ENCODE assay signal across 24 cellular contexts in genomic region chr19:4345656-4346383, GRCh38. TPM values are rescaled to one million over a fixed set of nuclear protein-coding genes. Genes with fewer than 3 reads are reported as not detected.
A peak's percentile ranks its signal among the peaks of the same experiment; 100 is the strongest.
DNase-seq lines count a peak whose midpoint lies in the region; ATAC-seq, FAIRE-seq and TF ChIP-seq lines count a peak whose summit lies in the region.
"Had no signal": no experiment of that assay in that cellular context is flagged by ENCODE, and none has a peak within 500 bp of the region (broad histone marks: within the 10 kb centered on the region; RNA-seq: fewer than 3 reads in every experiment).

No MANE protein-coding gene starts in this region.

- peaks cover 8% of the 10 kb centered on the region for H3K36me3 Mint-ChIP-seq in T-helper 1 cell treated with Interleukin-12 subunit alpha and Interleukin-12 subunit beta and Interleukin-4 antibody, amounts not matched to agents 30 μg/mL and 1 μg/mL, for 36 hours (ENCODE audit: low read depth)
- H3K36me3 Mint-ChIP-seq in activated naive CD4-positive, alpha-beta T cell treated with anti-CD3 and anti-CD28 coated beads, Interleukin-2, amount 10 ng/mL, durations not matched to agents 7 days and 5 days, result peaks cover 16% of the 10 kb centered on the region

- H4K91ac ChIP-seq in IMR-90 (ENCODE audit: insufficient read depth, low read depth, low read length), result no peak overlapping the region

- H3K36me3 ChIP-seq in IMR-90 (ENCODE audit: control insufficient read depth, insufficient read depth, low read length) (peaks cover 11% of the 10 kb centered on the region), hepatocyte (replicated peaks; ENCODE audit: insufficient read depth, low read depth) (no peaks in the 10 kb centered on the region), pancreas (no peaks in the 10 kb centered on the region), thyroid gland (no peaks in the 10 kb centered on the region)
- H3K36me3 ChIP-seq: SJSA1 had no signal

- no peak for ATAC-seq in IMR-90 (ENCODE audit: low read depth)
- peak in 3 of 4 donors; percentile 8 to 39 (median 27) for ATAC-seq in pancreas
- ATAC-seq: PC-3 had no signal

- H3K4me2 ChIP-seq in IMR-90 (ENCODE audit: low read depth, low read length) (no peak overlapping the region), hepatocyte (no peak overlapping the region)

- H3K9ac ChIP-seq in IMR-90 (ENCODE audit: low read depth, low read length), result no peak overlapping the region

- H4K8ac ChIP-seq in IMR-90 (ENCODE audit: low read depth in 2 of 2, low read length in 2 of 2), result no peak overlapping the region

- H3K79me1 ChIP-seq in IMR-90 (ENCODE audit: low read depth in 1 of 2, low read length in 2 of 2), result peaks cover 7 to 15% of the 10 kb centered on the region in 2 experiments; a peak in 2 of 4 replicates

- no peak overlapping the region for H3K56ac ChIP-seq in IMR-90 (ENCODE audit: extremely low read depth, insufficient read depth, low read length)

- dilution Hi-C loops in IMR-90 (cut with HindIII; ENCODE audit: low sequenced_read_pairs, unreplicated experiment), result no loop called here

- no peak overlapping the region for H3K4ac ChIP-seq in IMR-90 (ENCODE audit: low read depth, low read length)

- H3K4me3 Mint-ChIP-seq in T-helper 1 cell treated with Interleukin-12 subunit alpha and Interleukin-12 subunit beta and Interleukin-4 antibody, amounts not matched to agents 30 μg/mL and 1 μg/mL, for 36 hours, result peak overlapping the region; percentile 28
- no peak overlapping the region for H3K4me3 Mint-ChIP-seq in activated naive CD4-positive, alpha-beta T cell treated with anti-CD3 and anti-CD28 coated beads, Interleukin-2, amount 10 ng/mL, durations not matched to agents 7 days and 5 days

- H2BK120ac ChIP-seq in IMR-90 (ENCODE audit: low read depth, low read length), result no peak overlapping the region

- no peak overlapping the region for H3K4me3 ChIP-seq in IMR-90 (ENCODE audit: insufficient read depth, low read depth, low read length)
- H3K4me3 ChIP-seq in hepatocyte, result no peak overlapping the region
- no peak overlapping the region for H3K4me3 ChIP-seq in pancreas
- no peak overlapping the region for H3K4me3 ChIP-seq in thyroid gland (replicated peaks in 1 of 3)
- H3K4me3 ChIP-seq: colonic mucosa, SJSA1 had no signal

- H2AFZ ChIP-seq in IMR-90 (replicated peaks; ENCODE audit: low read length, poor library complexity) (no peak overlapping the region), hepatocyte (no peak overlapping the region)

- TF ChIP-seq CTCF in IMR-90 (conservative IDR thresholded peaks at IDR 0.05; ENCODE audit: low read depth, low read length) (no peak), hepatocyte (IDR thresholded peaks at IDR 0.05; ENCODE audit: poor library complexity) (no peak), pancreas (IDR thresholded peaks at IDR 0.05) (no peak), thyroid gland (IDR thresholded peaks at IDR 0.05) (no peak)

- H3K9me3 ChIP-seq in IMR-90 (ENCODE audit: control insufficient read depth, insufficient read depth, low read length), result no peaks in the 10 kb centered on the region
- H3K9me3 ChIP-seq in hepatocyte (ENCODE audit: low read depth), result no peaks in the 10 kb centered on the region
- no peaks in the 10 kb centered on the region for H3K9me3 ChIP-seq in pancreas
- H3K9me3 ChIP-seq in thyroid gland, result no peaks in the 10 kb centered on the region
- H3K9me3 ChIP-seq: colonic mucosa, SJSA1 had no signal

- H3K9me2 ChIP-seq in hepatocyte (replicated peaks; ENCODE audit: insufficient read depth), result no peaks in the 10 kb centered on the region

- H3K27ac Mint-ChIP-seq in T-helper 1 cell treated with Interleukin-12 subunit alpha and Interleukin-12 subunit beta and Interleukin-4 antibody, amounts not matched to agents 30 μg/mL and 1 μg/mL, for 36 hours, result no peak overlapping the region
- H3K27ac Mint-ChIP-seq in activated naive CD4-positive, alpha-beta T cell treated with anti-CD3 and anti-CD28 coated beads, Interleukin-2, amount 10 ng/mL, durations not matched to agents 7 days and 5 days, result no peak overlapping the region

- H3K18ac ChIP-seq in IMR-90 (ENCODE audit: low read depth, low read length), result no peak overlapping the region

- peaks cover 4% of the 10 kb centered on the region for H3K4me1 Mint-ChIP-seq in T-helper 1 cell treated with Interleukin-12 subunit alpha and Interleukin-12 subunit beta and Interleukin-4 antibody, amounts not matched to agents 30 μg/mL and 1 μg/mL, for 36 hours (ENCODE audit: low read depth)
- peaks cover 26% of the 10 kb centered on the region for H3K4me1 Mint-ChIP-seq in activated naive CD4-positive, alpha-beta T cell treated with anti-CD3 and anti-CD28 coated beads, Interleukin-2, amount 10 ng/mL, durations not matched to agents 7 days and 5 days

- FAIRE-seq in pancreas (lab: Jason Lieb, UNC), result no peak
- FAIRE-seq: HTR-8/SVneo had no signal

- DNase-seq in T-helper 1 cell (no peak), IMR-90 (no peak), hepatocyte (ENCODE audit: low spot score) (peak; percentile 19), pancreas (peak; percentile 71 to 93 (median 84)), germinal center (ENCODE audit: low spot score) (no peak), thyroid gland (no peak)
- DNase-seq in activated naive CD4-positive, alpha-beta T cell treated with anti-CD3 and anti-CD28 coated beads, Interleukin-2, amount 10 ng/mL, durations not matched to agents 7 days and 5 days, result no peak
- DNase-seq: 8988T; activated CD4-positive, CD25-positive, alpha-beta regulatory T cell; activated naive CD4-positive, alpha-beta T cell; colonic mucosa; islet precursor cell; NCI-H1417 treated with DMSO at 0.1 percent for 48 hours; NCI-H2171 treated with DMSO at 0.1 percent for 48 hours; NCI-H69; PC-3; stimulated activated CD4-positive, alpha-beta T cell treated with anti-CD3 and anti-CD28 coated beads, Interleukin-2, amount 100 ng/mL, for 48 hours; T-helper 9 cell had no signal

- H2AK5ac ChIP-seq in IMR-90 (ENCODE audit: low read depth, low read length), result no peak overlapping the region

- no peak overlapping the region for H3K23ac ChIP-seq in IMR-90 (ENCODE audit: low read depth, low read length)

- H2BK5ac ChIP-seq in IMR-90 (ENCODE audit: low read depth, low read length, poor library complexity, severe bottlenecking), result no peak overlapping the region

- no TSS peak for BruUV-seq in IMR-90 (replicated peaks; lab: Mats Ljungman, UMichigan)

- 100% methylated on average over 5 of the region's 18 CpGs; no CpG with 5 or more reads in 1 of the 2 experiments for WGBS in IMR-90 (ENCODE audit: extremely low coverage in 2 of 2, insufficient read length in 1 of 2), 2 experiments
- 90% methylated on average over 18 of the region's 18 CpGs for WGBS in hepatocyte (ENCODE audit: low lambda C conversion rate, missing lambda C conversion rate)
- WGBS in pancreas, 2 donors, result 54 to 59% methylated on average over 18 of the region's 18 CpGs
- 94 to 98% methylated on average over 13 to 14 of the region's 18 CpGs for WGBS in thyroid gland, 2 donors

- H2AK9ac ChIP-seq in IMR-90 (replicated peaks; ENCODE audit: low read depth, low read length, poor library complexity), result peak overlapping the region; percentile 61

- H3K4me1 ChIP-seq in IMR-90 (ENCODE audit: control insufficient read depth, insufficient read depth, low read length) (peaks cover 7% of the 10 kb centered on the region), hepatocyte (ENCODE audit: insufficient read depth) (peaks cover 17% of the 10 kb centered on the region), pancreas (peaks cover 6 to 13% (median 7%) of the 10 kb centered on the region in 3 donors), thyroid gland (peaks cover 10 to 11% of the 10 kb centered on the region in 2 donors)

- no peak overlapping the region for H3K14ac ChIP-seq in IMR-90 (replicated peaks; ENCODE audit: low read depth, low read length)

- no peaks in the 10 kb centered on the region for H3K27me3 Mint-ChIP-seq in T-helper 1 cell treated with Interleukin-12 subunit alpha and Interleukin-12 subunit beta and Interleukin-4 antibody, amounts not matched to agents 30 μg/mL and 1 μg/mL, for 36 hours (ENCODE audit: low read depth)
- no peaks in the 10 kb centered on the region for H3K27me3 Mint-ChIP-seq in activated naive CD4-positive, alpha-beta T cell treated with anti-CD3 and anti-CD28 coated beads, Interleukin-2, amount 10 ng/mL, durations not matched to agents 7 days and 5 days

- H3K9me1 ChIP-seq in IMR-90 (ENCODE audit: insufficient read depth, low read length), result no peaks in the 10 kb centered on the region

- TF ChIP-seq RAD21 in IMR-90 (IDR thresholded peaks at IDR 0.05; ENCODE audit: low read length), result no peak

- H3K27me3 ChIP-seq in IMR-90 (ENCODE audit: control insufficient read depth, insufficient read depth, low read length) (no peaks in the 10 kb centered on the region), hepatocyte (no peaks in the 10 kb centered on the region), pancreas (no peaks in the 10 kb centered on the region), thyroid gland (no peaks in the 10 kb centered on the region)
- H3K27me3 ChIP-seq: colonic mucosa, SJSA1 had no signal

- H3K79me2 ChIP-seq in hepatocyte, result peaks cover 7% of the 10 kb centered on the region

- CTCF ChIA-PET in IMR-90 (lab: Yijun Ruan, JAX), result no interaction called here
- CTCF ChIA-PET in activated naive CD4-positive, alpha-beta T cell treated with anti-CD3 and anti-CD28 coated beads, Interleukin-2, amount 10 ng/mL, durations not matched to agents 7 days and 5 days (lab: Charles Lee), result interaction anchor here (1.1 to 1.5 kb wide), 2 partner anchors 63 to 79 kb away, joined by 3 to 4 read pairs; no protein-coding TSS in a partner anchor

- in situ Hi-C loops in IMR-90 (cut with MboI; ENCODE audit: low sequenced_read_pairs), result no loop called here

- H3K9me3 Mint-ChIP-seq in T-helper 1 cell treated with Interleukin-12 subunit alpha and Interleukin-12 subunit beta and Interleukin-4 antibody, amounts not matched to agents 30 μg/mL and 1 μg/mL, for 36 hours, result no peaks in the 10 kb centered on the region
- H3K9me3 Mint-ChIP-seq in activated naive CD4-positive, alpha-beta T cell treated with anti-CD3 and anti-CD28 coated beads, Interleukin-2, amount 10 ng/mL, durations not matched to agents 7 days and 5 days, result no peaks in the 10 kb centered on the region

- H2BK15ac ChIP-seq in IMR-90 (ENCODE audit: low read depth, low read length), result no peak overlapping the region

- intact Hi-C loops in IMR-90 (cut with micrococcal nuclease) (no loop called here), pancreas (cut with DNase I) (no loop called here), thyroid gland (cut with DNase I) (no loop called here)

- no peaks in the 10 kb centered on the region for H4K20me1 ChIP-seq in IMR-90 (ENCODE audit: insufficient read depth, low read length)
- H4K20me1 ChIP-seq in hepatocyte (ENCODE audit: insufficient read depth, poor library complexity, severe bottlenecking), result no peaks in the 10 kb centered on the region

- POLR2A ChIA-PET in IMR-90 (lab: Charles Lee; ENCODE audit: unreplicated experiment), result no interaction called here

- H2BK20ac ChIP-seq in IMR-90 (ENCODE audit: low read depth, low read length), result no peak overlapping the region

- H3K27ac ChIP-seq in IMR-90 (ENCODE audit: insufficient read depth, low read length), result no peak overlapping the region
- H3K27ac ChIP-seq in hepatocyte, result no peak overlapping the region
- peak overlapping the region in 2 of 4 donors; percentile 17 to 46 for H3K27ac ChIP-seq in pancreas
- H3K27ac ChIP-seq in thyroid gland, result no peak overlapping the region
- H3K27ac ChIP-seq: colonic mucosa, SJSA1 had no signal

- no peak overlapping the region for H4K5ac ChIP-seq in IMR-90 (ENCODE audit: low read depth, low read length)

- TF ChIP-seq POLR2A in IMR-90 (IDR thresholded peaks at IDR 0.05; ENCODE audit: low read depth, low read length), result no peak
- no peak for TF ChIP-seq POLR2A in thyroid gland (IDR thresholded peaks at IDR 0.05)

RNA-seq across cellular contexts. Expression of gene MPND, which starts 2.5 kb away (rescaled TPM):
- total RNA-seq in IMR-90 (2012; rRNA removed), result 2.3 and 3.3 TPM in 2 replicates
- 8.1 and 9.8 TPM in 2 replicates for polyA plus RNA-seq in IMR-90 (2012; rRNA removed)
- polyA plus RNA-seq in IMR-90 (2012; cell fraction: cytosol; rRNA removed), result 12.5 and 13.1 TPM in 2 replicates
- polyA plus RNA-seq in IMR-90 (2012; cell fraction: nucleus; rRNA removed; ENCODE audit: low replicate concordance), result 4.6 and 9.8 TPM in 2 replicates
- 11.2 and 16.6 TPM in 2 replicates for total RNA-seq in hepatocyte
- polyA plus RNA-seq in hepatocyte, result 17.0 and 21.9 TPM in 2 replicates
- 10 to 100 TPM; 11.8 to 20.0 (median 14.9) TPM for total RNA-seq in pancreas
- 10 to 100 TPM; 16.7 to 18.9 TPM for polyA plus RNA-seq in pancreas
- 10 to 100 TPM in 2 of 4 donors, 1 to 10 TPM in 2; 5.6 to 10.5 (median 9.3) TPM for total RNA-seq in thyroid gland

RNA-seq across cellular contexts. Expression of gene STAP2, which starts 7.2 kb away (rescaled TPM):
- total RNA-seq in IMR-90 (2012; rRNA removed) (1.3 and 1.4 TPM in 2 replicates), hepatocyte (27.5 and 28.1 TPM in 2 replicates), pancreas (10 to 100 TPM; 17.4 to 45.4 (median 23.3) TPM), thyroid gland (10 to 100 TPM; 12.1 to 50.6 (median 29.7) TPM)
- polyA plus RNA-seq in IMR-90 (2012; rRNA removed) (3.2 and 3.4 TPM in 2 replicates), hepatocyte (34.4 and 45.2 TPM in 2 replicates), pancreas (10 to 100 TPM; 46.6 to 65.5 TPM)
- 7.1 and 7.7 TPM in 2 replicates for polyA plus RNA-seq in IMR-90 (2012; cell fraction: cytosol; rRNA removed)
- 10.0 and 17.1 TPM in 2 replicates for polyA plus RNA-seq in IMR-90 (2012; cell fraction: nucleus; rRNA removed; ENCODE audit: low replicate concordance)

RNA-seq across cellular contexts. Expression of gene FSD1, which starts 41.4 kb away (rescaled TPM):
- total RNA-seq in IMR-90 (2012; rRNA removed), result 17.4 and 19.2 TPM in 2 replicates
- polyA plus RNA-seq in IMR-90 (2012; rRNA removed), result 23.4 and 24.4 TPM in 2 replicates
- 14.6 and 37.7 TPM in 2 replicates for polyA plus RNA-seq in IMR-90 (2012; cell fraction: cytosol; rRNA removed)
- 53.7 and 112 TPM in 2 replicates for polyA plus RNA-seq in IMR-90 (2012; cell fraction: nucleus; rRNA removed; ENCODE audit: low replicate concordance)
- total RNA-seq in hepatocyte, result 1.2 and 6.3 TPM in 2 replicates
- polyA plus RNA-seq in hepatocyte, result 2.4 and 2.8 TPM in 2 replicates
- under 1 TPM in 1 of 6 donors, not detected in 5; 0.50 TPM for total RNA-seq in pancreas
- polyA plus RNA-seq in pancreas, result under 1 TPM in 1 of 2 donors, not detected in 1; 0.21 TPM
- not detected for total RNA-seq in thyroid gland
- total RNA-seq: posterior vena cava, skeletal muscle tissue had no signal

RNA-seq across cellular contexts. Expression of gene TMIGD2, which starts 43.6 kb away (rescaled TPM):
- total RNA-seq in IMR-90 (2012; rRNA removed) (not detected in 2 replicates), hepatocyte (not detected in 2 replicates), pancreas (under 1 TPM in 2 of 6 donors, not detected in 4; 0.16 to 0.28 TPM), thyroid gland (not detected)
- polyA plus RNA-seq in IMR-90 (2012; rRNA removed) (not detected in 2 replicates), hepatocyte (0.55 TPM in 1 of 2 replicates, not detected in the other), pancreas (not detected)
- not detected in 2 replicates for polyA plus RNA-seq in IMR-90 (2012; cell fraction: cytosol; rRNA removed)
- polyA plus RNA-seq in IMR-90 (2012; cell fraction: nucleus; rRNA removed; ENCODE audit: low replicate concordance), result 0.07 TPM in 1 of 2 replicates, not detected in the other
- total RNA-seq: lung microvascular endothelial cell, PC-3, SJSA1 had no signal

RNA-seq across cellular contexts. Expression of gene SH3GL1, which starts 54.5 kb away (rescaled TPM):
- 28.1 and 32.2 TPM in 2 replicates for total RNA-seq in IMR-90 (2012; rRNA removed)
- polyA plus RNA-seq in IMR-90 (2012; rRNA removed), result 138 and 161 TPM in 2 replicates
- polyA plus RNA-seq in IMR-90 (2012; cell fraction: cytosol; rRNA removed), result 103 and 170 TPM in 2 replicates
- 93.0 and 160 TPM in 2 replicates for polyA plus RNA-seq in IMR-90 (2012; cell fraction: nucleus; rRNA removed; ENCODE audit: low replicate concordance)
- total RNA-seq in hepatocyte, result 71.8 and 81.7 TPM in 2 replicates
- 111 and 114 TPM in 2 replicates for polyA plus RNA-seq in hepatocyte
- total RNA-seq in pancreas, result 10 to 100 TPM; 25.9 to 31.1 (median 27.5) TPM
- polyA plus RNA-seq in pancreas, result 10 to 100 TPM; 27.1 to 34.2 TPM
- total RNA-seq in thyroid gland, result 10 to 100 TPM; 33.1 to 42.4 (median 36.7) TPM

Comparison
In these comparisons a context has a peak if more than half of its experiments do, and no peak if none do; other contexts are left out.
1. DNase-seq: peak in hepatocyte (single experiment) and pancreas (6 of 6); none in T-helper 1 cell (0 of 5), IMR-90 (single experiment), germinal center (single experiment), activated naive CD4-positive, alpha-beta T cell treated with anti-CD3 and anti-CD28 coated beads, Interleukin-2, amount 10 ng/mL, durations not matched to agents 7 days and 5 days (single experiment) and thyroid gland (0 of 2).